1 cellular context compared by ENCODE assay signal in the genomic region with DNA sequence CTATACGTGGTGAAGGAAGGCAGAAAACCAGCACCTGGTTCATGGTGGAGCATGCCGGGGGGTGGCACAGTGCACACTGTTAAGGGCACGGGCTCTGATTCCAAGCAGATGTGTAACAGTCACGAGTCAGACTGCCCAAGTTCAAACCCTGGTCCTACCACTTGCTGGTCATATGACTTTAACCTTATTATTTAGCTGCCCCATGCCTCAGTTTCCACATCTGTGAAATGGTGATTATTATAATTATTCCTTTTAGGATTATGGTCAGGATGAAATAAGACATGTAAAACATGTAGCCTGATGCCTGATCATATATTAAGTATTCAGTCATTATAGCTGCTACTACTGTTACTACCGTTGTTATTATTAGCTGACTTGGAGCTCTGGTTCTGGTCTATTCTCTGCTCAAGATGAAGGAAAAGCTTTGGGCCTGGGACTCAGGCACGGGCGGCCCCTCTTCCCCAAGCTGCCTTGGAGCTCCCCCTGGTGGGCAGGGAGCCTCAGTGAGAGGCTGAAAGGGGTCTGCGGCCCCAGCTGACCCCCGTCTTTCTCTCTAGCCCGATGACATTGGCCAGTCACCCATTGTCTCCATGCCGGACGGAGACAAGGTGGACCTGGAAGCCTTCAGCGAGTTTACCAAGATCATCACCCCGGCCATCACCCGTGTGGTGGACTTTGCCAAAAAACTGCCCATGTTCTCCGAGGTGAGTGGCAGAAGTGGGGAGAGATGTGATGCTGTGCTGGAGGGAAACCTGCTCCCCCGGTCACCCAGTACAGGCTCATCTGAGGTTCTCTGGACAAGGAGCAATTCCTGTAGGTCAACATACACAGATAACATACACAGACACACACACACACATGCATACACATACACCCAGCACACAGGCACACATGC.
TF ChIP-seq lines count a peak whose summit lies in the region.

No MANE protein-coding gene starts in this region.

TF ChIP-seq in HCT116, 20 proteins besides CTCF, POLR2A, EP300 and RAD21:
- TF ChIP-seq, protein P1, sequence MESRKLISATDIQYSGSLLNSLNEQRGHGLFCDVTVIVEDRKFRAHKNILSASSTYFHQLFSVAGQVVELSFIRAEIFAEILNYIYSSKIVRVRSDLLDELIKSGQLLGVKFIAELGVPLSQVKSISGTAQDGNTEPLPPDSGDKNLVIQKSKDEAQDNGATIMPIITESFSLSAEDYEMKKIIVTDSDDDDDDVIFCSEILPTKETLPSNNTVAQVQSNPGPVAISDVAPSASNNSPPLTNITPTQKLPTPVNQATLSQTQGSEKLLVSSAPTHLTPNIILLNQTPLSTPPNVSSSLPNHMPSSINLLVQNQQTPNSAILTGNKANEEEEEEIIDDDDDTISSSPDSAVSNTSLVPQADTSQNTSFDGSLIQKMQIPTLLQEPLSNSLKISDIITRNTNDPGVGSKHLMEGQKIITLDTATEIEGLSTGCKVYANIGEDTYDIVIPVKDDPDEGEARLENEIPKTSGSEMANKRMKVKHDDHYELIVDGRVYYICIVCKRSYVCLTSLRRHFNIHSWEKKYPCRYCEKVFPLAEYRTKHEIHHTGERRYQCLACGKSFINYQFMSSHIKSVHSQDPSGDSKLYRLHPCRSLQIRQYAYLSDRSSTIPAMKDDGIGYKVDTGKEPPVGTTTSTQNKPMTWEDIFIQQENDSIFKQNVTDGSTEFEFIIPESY (IDR thresholded peaks at IDR 0.05; ENCODE audit: extremely low read depth, insufficient replicate concordance, low read length): no peak
- TF ChIP-seq TCF7L2 (IDR thresholded peaks at IDR 0.05; ENCODE audit: borderline replicate concordance, extremely low read depth, insufficient read depth, insufficient read length) (no peak), SIN3A (IDR thresholded peaks at IDR 0.05; ENCODE audit: low read depth) (no peak), EZH2 (IDR thresholded peaks at IDR 0.05) (no peak), ZNF274 (IDR thresholded peaks at IDR 0.05; ENCODE audit: low read depth, low read length) (no peak), FOSL1 (IDR thresholded peaks at IDR 0.05; ENCODE audit: low read depth) (no peak), EGR1 (IDR thresholded peaks at IDR 0.05; ENCODE audit: low read depth) (no peak), POLR2AphosphoS5 (IDR thresholded peaks at IDR 0.05; ENCODE audit: low read depth, low read length) (no peak), YY1 (IDR thresholded peaks at IDR 0.05; ENCODE audit: extremely low read depth, insufficient replicate concordance, low read depth, low read length) (no peak), SP1 (IDR thresholded peaks at IDR 0.05; ENCODE audit: low read depth) (no peak), CEBPB (IDR thresholded peaks at IDR 0.05; ENCODE audit: low read depth) (no peak), SRF (IDR thresholded peaks at IDR 0.05; ENCODE audit: low read depth) (no peak), ZFX (IDR thresholded peaks at IDR 0.05) (no peak), EZH2phosphoT487 (IDR thresholded peaks at IDR 0.05; ENCODE audit: borderline replicate concordance) (no peak)
- TF ChIP-seq, protein P2, sequence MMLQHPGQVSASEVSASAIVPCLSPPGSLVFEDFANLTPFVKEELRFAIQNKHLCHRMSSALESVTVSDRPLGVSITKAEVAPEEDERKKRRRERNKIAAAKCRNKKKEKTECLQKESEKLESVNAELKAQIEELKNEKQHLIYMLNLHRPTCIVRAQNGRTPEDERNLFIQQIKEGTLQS (IDR thresholded peaks at IDR 0.05): no peak
